Comparison of ENCODE assay signal across 2 cellular contexts in genomic region chr7:107017965-107018714, GRCh38.
TF ChIP-seq lines count a peak whose summit lies in the region.

No MANE protein-coding gene starts in this region.

TF ChIP-seq in HEK293, 187 proteins besides CTCF, POLR2A, EP300 and RAD21 (continued from another document):
- TF ChIP-seq ZBTB44 (tag by site-specific recombination; IDR thresholded peaks at IDR 0.05) (no peak), ZNF623 (tag by site-specific recombination; IDR thresholded peaks at IDR 0.05) (no peak), ZNF280D (tag by site-specific recombination; IDR thresholded peaks at IDR 0.05) (no peak), ZNF626 (tag by site-specific recombination; IDR thresholded peaks at IDR 0.05) (no peak)

TF ChIP-seq in K562, 482 proteins besides CTCF, POLR2A, EP300 and RAD21 (continued from another document and continues in another):
- TF ChIP-seq PKNOX1 (IDR thresholded peaks at IDR 0.05), result peak; percentile 63
- TF ChIP-seq SETDB1 (IDR thresholded peaks at IDR 0.05; ENCODE audit: low read length), result no peak
- no peak for TF ChIP-seq ZNF696 (CRISPR knock-in tag; conservative IDR thresholded peaks at IDR 0.05)
- TF ChIP-seq E4F1 (CRISPR knock-in tag; IDR thresholded peaks at IDR 0.05; ENCODE audit: borderline replicate concordance), result peak; percentile 68; the same call in 1 of the 2 replicates
- no peak for TF ChIP-seq CHD4 (IDR thresholded peaks at IDR 0.05; ENCODE audit: insufficient read depth, insufficient replicate concordance, low read depth, low read length, poor library complexity, severe bottlenecking)
- 0 out of 2 replicates have a peak, but pooled peaks have one; percentile 51 for TF ChIP-seq LCOR (CRISPR knock-in tag; IDR thresholded peaks at IDR 0.05)
- TF ChIP-seq ZNF12 (CRISPR knock-in tag; IDR thresholded peaks at IDR 0.05), result no peak
- no peak for TF ChIP-seq HNRNPK (IDR thresholded peaks at IDR 0.05; ENCODE audit: low read depth, low read length, poor library complexity, severe bottlenecking)
- no peak for TF ChIP-seq ZNF124 (CRISPR knock-in tag; IDR thresholded peaks at IDR 0.05)
- no peak for TF ChIP-seq MEF2A (IDR thresholded peaks at IDR 0.05; ENCODE audit: control insufficient read depth, low read depth, low read length)
- peak; percentile 66 for TF ChIP-seq FOXJ2 (tag; IDR thresholded peaks at IDR 0.05)
- TF ChIP-seq CBFA2T2 (conservative IDR thresholded peaks at IDR 0.05), result peak; percentile 40
- TF ChIP-seq HNRNPH1 (optimal IDR thresholded peaks at IDR 0.05; ENCODE audit: low read depth, low read length), result no peak
- no peak for TF ChIP-seq STAT5B (CRISPR knock-in tag; IDR thresholded peaks at IDR 0.05)
- no peak for TF ChIP-seq MTF1 (CRISPR knock-in tag; IDR thresholded peaks at IDR 0.05; ENCODE audit: borderline replicate concordance)
- TF ChIP-seq GATAD2A (IDR thresholded peaks at IDR 0.05), result 0 out of 2 replicates have a peak, but pooled peaks have one; percentile 66
- peak; percentile 62 for TF ChIP-seq MTA1 (IDR thresholded peaks at IDR 0.05; ENCODE audit: borderline replicate concordance)
- 0 out of 2 replicates have a peak, but pooled peaks have one; percentile 14 for TF ChIP-seq PTRF (tag; IDR thresholded peaks at IDR 0.05)
- no peak for TF ChIP-seq PBX2 (CRISPR knock-in tag; IDR thresholded peaks at IDR 0.05; ENCODE audit: low read depth)
- TF ChIP-seq PBX2 (tag; conservative IDR thresholded peaks at IDR 0.05; ENCODE audit: low read depth), result peak; percentile 71
- no peak for TF ChIP-seq HEY1 (CRISPR knock-in tag; IDR thresholded peaks at IDR 0.05; ENCODE audit: borderline replicate concordance)
- no peak for TF ChIP-seq ZNF408 (CRISPR knock-in tag; IDR thresholded peaks at IDR 0.05; ENCODE audit: low read depth)
- TF ChIP-seq ZBTB9 (CRISPR knock-in tag; IDR thresholded peaks at IDR 0.05), result no peak
- no peak for TF ChIP-seq U2AF2 (optimal IDR thresholded peaks at IDR 0.05; ENCODE audit: low read depth, low read length)
- TF ChIP-seq AFF4 (CRISPR knock-in tag; IDR thresholded peaks at IDR 0.05), result no peak
- TF ChIP-seq MAZ (CRISPR knock-in tag; conservative IDR thresholded peaks at IDR 0.05 in 1 of 2, IDR thresholded peaks at IDR 0.05 in 1 of 2), result peak in 1 of 2 experiments; percentile 53; a peak in 1 of 4 replicates
- TF ChIP-seq STAT6 (CRISPR knock-in tag; IDR thresholded peaks at IDR 0.05), result no peak
- TF ChIP-seq CEBPB (tag; IDR thresholded peaks at IDR 0.05), result peak; percentile 98
- no peak for TF ChIP-seq STAT5A (IDR thresholded peaks at IDR 0.05; ENCODE audit: borderline replicate concordance, low read length)
- 0 out of 2 replicates have a peak, but pooled peaks have one; percentile 56 for TF ChIP-seq ZBTB17 (CRISPR knock-in tag; IDR thresholded peaks at IDR 0.05)
- TF ChIP-seq E2F4 (CRISPR knock-in tag; IDR thresholded peaks at IDR 0.05; ENCODE audit: low read depth), result no peak
- TF ChIP-seq HLTF (IDR thresholded peaks at IDR 0.05), result no peak
- TF ChIP-seq SMARCA4 (IDR thresholded peaks at IDR 0.05), result peak; percentile 73
- TF ChIP-seq ZBED1 (IDR thresholded peaks at IDR 0.05), result no peak
- TF ChIP-seq ZKSCAN1 (IDR thresholded peaks at IDR 0.05; ENCODE audit: low read depth, low read length), result no peak
- no peak for TF ChIP-seq RFX7 (CRISPR knock-in tag; IDR thresholded peaks at IDR 0.05)
- TF ChIP-seq KDM4B (IDR thresholded peaks at IDR 0.05; ENCODE audit: borderline replicate concordance in 2 of 2, low read depth in 1 of 2), result 0 out of 4 replicates have a peak, but pooled peaks of 1 of the 2 experiments have one; percentile 13
- no peak for TF ChIP-seq ZNF140 (CRISPR knock-in tag; IDR thresholded peaks at IDR 0.05)
- TF ChIP-seq TBP (optimal IDR thresholded peaks at IDR 0.05; ENCODE audit: low read depth, low read length), result peak; percentile 29
- TF ChIP-seq POLR2H (tag; IDR thresholded peaks at IDR 0.05; ENCODE audit: low read depth), result peak; percentile 65; the same call in 1 of the 2 replicates
- no peak for TF ChIP-seq E2F3 (CRISPR knock-in tag; IDR thresholded peaks at IDR 0.05)
- no peak; the same call in 1 of the 2 replicates for TF ChIP-seq TSC22D4 (tag; IDR thresholded peaks at IDR 0.05)
- TF ChIP-seq RBFOX2 (IDR thresholded peaks at IDR 0.05; ENCODE audit: low read depth, low read length), result no peak
- peak; percentile 68; the same call in 1 of the 2 replicates for TF ChIP-seq NFRKB (IDR thresholded peaks at IDR 0.05; ENCODE audit: low read depth)
- TF ChIP-seq CREBBP (IDR thresholded peaks at IDR 0.05; ENCODE audit: low read depth, low read length), result no peak
- TF ChIP-seq HMBOX1 (IDR thresholded peaks at IDR 0.05), result peak; percentile 84
- peak; percentile 8 to 10 for TF ChIP-seq NCOA2 (IDR thresholded peaks at IDR 0.05; ENCODE audit: partially characterized antibody in 2 of 2)
- no peak for TF ChIP-seq BRCA1 (IDR thresholded peaks at IDR 0.05)
- TF ChIP-seq BRCA1 (CRISPR knock-in tag; IDR thresholded peaks at IDR 0.05), result no peak
- TF ChIP-seq PYGO2 (tag; IDR thresholded peaks at IDR 0.05), result 0 out of 2 replicates have a peak, but pooled peaks have one; percentile 33
- peak; percentile 96 for TF ChIP-seq RAD51 (IDR thresholded peaks at IDR 0.05; ENCODE audit: borderline replicate concordance, low read depth)
